ENCODE assay signal across 8 cellular contexts in the genomic region with DNA sequence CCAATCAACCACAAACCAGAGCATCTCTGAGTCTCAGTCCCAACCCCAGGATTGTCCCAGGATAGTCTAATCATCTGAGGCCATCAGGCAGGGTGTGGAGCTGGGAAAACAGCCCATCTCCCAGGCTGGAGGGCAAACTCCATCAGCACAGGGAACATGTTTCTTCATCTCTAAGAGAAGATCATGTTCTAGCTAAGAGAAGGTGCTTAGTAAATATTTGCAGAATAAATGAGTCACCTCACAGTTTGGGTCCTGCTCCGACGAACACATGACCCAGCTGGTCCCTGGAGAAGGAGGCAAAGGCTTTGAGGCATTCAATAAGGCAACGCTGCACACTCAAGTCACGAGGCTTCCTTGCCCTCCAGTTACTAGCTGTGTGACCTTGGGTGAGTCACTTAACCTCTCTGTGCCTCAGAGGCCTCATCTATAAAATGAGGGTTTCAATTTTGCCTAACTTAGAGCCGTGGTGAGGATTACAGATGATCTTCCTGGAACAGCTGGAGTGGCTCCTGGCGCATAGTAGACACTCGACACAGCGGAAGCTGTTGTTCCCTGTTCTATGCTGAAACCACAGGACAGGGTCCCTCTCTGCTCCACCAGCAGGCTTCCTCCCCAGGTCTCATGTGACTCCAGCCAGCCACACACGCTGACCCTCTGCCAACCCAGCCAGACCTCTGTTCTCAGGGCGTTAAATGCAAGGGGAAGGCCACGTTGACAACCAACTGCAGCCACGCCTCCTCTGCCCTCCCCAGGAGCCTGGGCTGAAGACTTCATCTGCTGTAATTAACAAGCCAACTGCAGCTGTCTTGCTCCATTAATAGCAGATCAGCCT. TPM values are rescaled to one million over a fixed set of nuclear protein-coding genes. Genes with fewer than 3 reads are reported as not detected.
DNase-seq lines count a peak whose midpoint lies in the region; ATAC-seq and TF ChIP-seq lines count a peak whose summit lies in the region.

No MANE protein-coding gene starts in this region.

- no peak overlapping the region for H2AFZ ChIP-seq in SK-N-SH (ENCODE audit: low read depth)

- no peaks in the 10 kb centered on the region for H3K79me2 ChIP-seq in SK-N-SH (ENCODE audit: insufficient read depth)

- H3K9me3 ChIP-seq in SK-N-SH: no peaks in the 10 kb centered on the region

- no peak overlapping the region for H3K4me2 ChIP-seq in SK-N-SH

- TF ChIP-seq RAD21 in SK-N-SH (IDR thresholded peaks at IDR 0.05; ENCODE audit: low read length): no peak

- WGBS in SK-N-SH (ENCODE audit: low lambda C conversion rate): 44% methylated on average over 12 of the region's 12 CpGs

- no peaks in the 10 kb centered on the region for H3K36me3 ChIP-seq in brain microvascular endothelial cell (replicated peaks)
- no peaks in the 10 kb centered on the region for H3K36me3 ChIP-seq in SK-N-SH (replicated peaks in 1 of 2; ENCODE audit: control insufficient read depth in 1 of 2, insufficient read depth in 2 of 2, low read length in 1 of 2)

- TF ChIP-seq CTCF in HL-60 (IDR thresholded peaks at IDR 0.05; ENCODE audit: insufficient read depth, low read length) (no peak), brain microvascular endothelial cell (IDR thresholded peaks at IDR 0.05; ENCODE audit: low read depth, low read length, missing control alignments) (no peak), SK-N-SH (IDR thresholded peaks at IDR 0.05) (no peak), GM10266 (IDR thresholded peaks at IDR 0.05; ENCODE audit: control insufficient read depth, insufficient read depth, low read depth, missing control alignments) (no peak)

- H4K20me1 ChIP-seq in SK-N-SH (ENCODE audit: insufficient read depth): no peaks in the 10 kb centered on the region

- DNase-seq in ACHN (peak; percentile 39), HL-60 (ENCODE audit: low read depth in 1 of 2, low spot score in 1 of 2) (peak; percentile 69 to 79), RPMI7951 (ENCODE audit: low read depth) (peak; percentile 60), kidney tubule cell (ENCODE audit: low spot score) (peak; percentile 67), brain microvascular endothelial cell (no peak), SK-N-SH (no peak), GM10266 (ENCODE audit: extremely low spot score) (no peak)

- no peak overlapping the region for H3K27ac ChIP-seq in HL-60 (replicated peaks)
- H3K27ac ChIP-seq in brain microvascular endothelial cell: no peak overlapping the region
- no peak overlapping the region for H3K27ac ChIP-seq in SK-N-SH (ENCODE audit: low read depth in 2 of 2, low read length in 1 of 2)

- POLR2A ChIA-PET in SK-N-SH (lab: Yijun Ruan, JAX): no interaction called here

- H3K4me1 ChIP-seq in SK-N-SH (ENCODE audit: control insufficient read depth in 1 of 2, insufficient read depth in 2 of 2, low read depth in 1 of 2, low read length in 1 of 2): peaks cover 0 to 13% of the 10 kb centered on the region in 2 experiments; a peak in 1 of 4 replicates

- peaks cover 4% of the 10 kb centered on the region for H3K27me3 ChIP-seq in HL-60 (ENCODE audit: insufficient read depth, poor library complexity, severe bottlenecking)
- peaks cover 29% of the 10 kb centered on the region for H3K27me3 ChIP-seq in brain microvascular endothelial cell (replicated peaks)
- peaks cover 34% of the 10 kb centered on the region for H3K27me3 ChIP-seq in SK-N-SH (ENCODE audit: insufficient read depth)

- TF ChIP-seq EP300 in SK-N-SH (IDR thresholded peaks at IDR 0.05; ENCODE audit: borderline replicate concordance in 1 of 2, low read depth in 1 of 2, low read length in 1 of 2): no peak

- H3F3A ChIP-seq in SK-N-SH (replicated peaks; ENCODE audit: insufficient read depth): no peaks in the 10 kb centered on the region

- no peak overlapping the region for H3K4me3 ChIP-seq in HL-60 (replicated peaks; ENCODE audit: insufficient read depth, low read length)
- H3K4me3 ChIP-seq in brain microvascular endothelial cell (ENCODE audit: low read depth, low read length): no peak overlapping the region
- H3K4me3 ChIP-seq in SK-N-SH (ENCODE audit: low read depth in 2 of 2, low read length in 1 of 2): no peak overlapping the region

- H3K9me2 ChIP-seq in SK-N-SH: no peaks in the 10 kb centered on the region

- in situ Hi-C loops in ACHN (cut with HindIII; ENCODE audit: low pct_ligation_motif_present, low pct_unique_long_range_greater_than_20kb, low sequenced_read_pairs): no loop called here
- in situ Hi-C loops in brain microvascular endothelial cell (cut with HindIII; ENCODE audit: low pct_ligation_motif_present, low sequenced_read_pairs): no loop called here

- no peak for ATAC-seq in HG03565 (IDR thresholded peaks at IDR 0.05; ENCODE audit: unreplicated experiment)

- CTCF ChIA-PET in SK-N-SH (lab: Yijun Ruan, JAX): interaction anchor here (1.1 to 18.5 kb wide), 6 partner anchors 8 to 196 kb away, joined by 3 to 284 read pairs (median 5); a partner anchor contains a TSS

- H3K9ac ChIP-seq in SK-N-SH: no peak overlapping the region

TF ChIP-seq in SK-N-SH, 30 proteins besides CTCF, POLR2A, EP300 and RAD21:
- no peak for TF ChIP-seq TCF12 (IDR thresholded peaks at IDR 0.05)
- TF ChIP-seq, protein P1, sequence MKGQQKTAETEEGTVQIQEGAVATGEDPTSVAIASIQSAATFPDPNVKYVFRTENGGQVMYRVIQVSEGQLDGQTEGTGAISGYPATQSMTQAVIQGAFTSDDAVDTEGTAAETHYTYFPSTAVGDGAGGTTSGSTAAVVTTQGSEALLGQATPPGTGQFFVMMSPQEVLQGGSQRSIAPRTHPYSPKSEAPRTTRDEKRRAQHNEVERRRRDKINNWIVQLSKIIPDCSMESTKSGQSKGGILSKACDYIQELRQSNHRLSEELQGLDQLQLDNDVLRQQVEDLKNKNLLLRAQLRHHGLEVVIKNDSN (IDR thresholded peaks at IDR 0.05; ENCODE audit: borderline replicate concordance, low read depth): no peak
- TF ChIP-seq FOSL2 (IDR thresholded peaks at IDR 0.05; ENCODE audit: borderline replicate concordance, low read depth): no peak
- no peak for TF ChIP-seq YY1 (IDR thresholded peaks at IDR 0.05; ENCODE audit: low read depth)
- TF ChIP-seq MXI1 (IDR thresholded peaks at IDR 0.05; ENCODE audit: low read depth, low read length): no peak
- TF ChIP-seq TEAD4 (IDR thresholded peaks at IDR 0.05; ENCODE audit: borderline replicate concordance, insufficient read depth): no peak
- TF ChIP-seq, protein P2, sequence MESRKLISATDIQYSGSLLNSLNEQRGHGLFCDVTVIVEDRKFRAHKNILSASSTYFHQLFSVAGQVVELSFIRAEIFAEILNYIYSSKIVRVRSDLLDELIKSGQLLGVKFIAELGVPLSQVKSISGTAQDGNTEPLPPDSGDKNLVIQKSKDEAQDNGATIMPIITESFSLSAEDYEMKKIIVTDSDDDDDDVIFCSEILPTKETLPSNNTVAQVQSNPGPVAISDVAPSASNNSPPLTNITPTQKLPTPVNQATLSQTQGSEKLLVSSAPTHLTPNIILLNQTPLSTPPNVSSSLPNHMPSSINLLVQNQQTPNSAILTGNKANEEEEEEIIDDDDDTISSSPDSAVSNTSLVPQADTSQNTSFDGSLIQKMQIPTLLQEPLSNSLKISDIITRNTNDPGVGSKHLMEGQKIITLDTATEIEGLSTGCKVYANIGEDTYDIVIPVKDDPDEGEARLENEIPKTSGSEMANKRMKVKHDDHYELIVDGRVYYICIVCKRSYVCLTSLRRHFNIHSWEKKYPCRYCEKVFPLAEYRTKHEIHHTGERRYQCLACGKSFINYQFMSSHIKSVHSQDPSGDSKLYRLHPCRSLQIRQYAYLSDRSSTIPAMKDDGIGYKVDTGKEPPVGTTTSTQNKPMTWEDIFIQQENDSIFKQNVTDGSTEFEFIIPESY (IDR thresholded peaks at IDR 0.05; ENCODE audit: borderline replicate concordance, low read depth): no peak

RNA-seq across cellular contexts. Expression of a gene that starts 10.3 kb away (rescaled TPM):
- 642 and 1,240 TPM in 2 replicates for total RNA-seq in RPMI7951 (2014; rRNA removed; shearing (Covaris generic))
- polyA plus RNA-seq in SK-N-SH (2012; rRNA removed): 816 and 4,154 TPM in 2 replicates
- 2,004 and 5,521 TPM in 2 replicates for polyA plus RNA-seq in SK-N-SH (2012; cell fraction: cytosol; rRNA removed)
- 1,163 and 1,372 TPM in 2 replicates for polyA plus RNA-seq in SK-N-SH (2012; cell fraction: nucleus; rRNA removed)

RNA-seq across cellular contexts. Expression of a gene that starts 20.2 kb away (rescaled TPM):
- total RNA-seq in RPMI7951 (2014; rRNA removed; shearing (Covaris generic)): 0.96 and 2.4 TPM in 2 replicates
- polyA plus RNA-seq in SK-N-SH (2012; rRNA removed): 16.1 and 17.0 TPM in 2 replicates
- polyA plus RNA-seq in SK-N-SH (2012; cell fraction: cytosol; rRNA removed): 4.9 and 7.7 TPM in 2 replicates
- 24.7 and 28.8 TPM in 2 replicates for polyA plus RNA-seq in SK-N-SH (2012; cell fraction: nucleus; rRNA removed)

Comparison
In these comparisons a context has a peak if more than half of its experiments do, and no peak if none do; other contexts are left out.
1. DNase-seq: peak in ACHN (single experiment), HL-60 (2 of 2), RPMI7951 (single experiment) and kidney tubule cell (single experiment); none in brain microvascular endothelial cell (single experiment), SK-N-SH (single experiment) and GM10266 (single experiment).